In genomic region chr14:69615471-69616407, GRCh38 we compare ENCODE assay signal across 8 cellular contexts. TPM values are rescaled to one million over a fixed set of nuclear protein-coding genes. Genes with fewer than 3 reads are reported as not detected.
DNase-seq lines count a peak whose midpoint lies in the region; ATAC-seq and TF ChIP-seq lines count a peak whose summit lies in the region.

No MANE protein-coding gene starts in this region.

- peak; percentile 42 for ATAC-seq in HG02840 (IDR thresholded peaks at IDR 0.05; ENCODE audit: low FRiP score, unreplicated experiment)
- ATAC-seq in sciatic nerve = peak; percentile 61

- H3K27me3 Mint-ChIP-seq in activated naive CD4-positive, alpha-beta T cell treated with anti-CD3 and anti-CD28 coated beads for 36 hours (ENCODE audit: low read depth) = no peaks in the 10 kb centered on the region
- peaks cover 10% of the 10 kb centered on the region for H3K27me3 Mint-ChIP-seq in glutamatergic neuron (ENCODE audit: unreplicated experiment)

- H3K4me1 Mint-ChIP-seq in activated naive CD4-positive, alpha-beta T cell treated with anti-CD3 and anti-CD28 coated beads for 36 hours (ENCODE audit: low read depth) = peaks cover 72% of the 10 kb centered on the region
- H3K4me1 Mint-ChIP-seq in glutamatergic neuron (ENCODE audit: low read depth, unreplicated experiment) = peaks cover 66% of the 10 kb centered on the region

- DNase-seq in stimulated activated CD4-positive, alpha-beta T cell treated with anti-CD3 and anti-CD28 coated beads, Interleukin-15, amount 100 ng/mL, for 24 hours = peak; percentile 50
- no peak for DNase-seq in stimulated activated CD4-positive, alpha-beta T cell treated with anti-CD3 and anti-CD28 coated beads, Interleukin-4, amount 100 ng/mL, for 1 hour
- DNase-seq in NCI-H2107 (lab: John Stamatoyannopoulos, UW) (peak; percentile 90), glutamatergic neuron (no peak), sciatic nerve (ENCODE audit: low spot score) (peak; percentile 78), retina (no peak)
- DNase-seq in activated naive CD4-positive, alpha-beta T cell treated with anti-CD3 and anti-CD28 coated beads for 36 hours = peak; percentile 67

- intact Hi-C loops in activated naive CD4-positive, alpha-beta T cell treated with anti-CD3 and anti-CD28 coated beads for 36 hours (cut with micrococcal nuclease) = loop anchor here (1.0 to 10.0 kb wide), 4 partner anchors 10 to 1039 kb away; no protein-coding TSS in a partner anchor
- intact Hi-C loops in sciatic nerve (cut with DNase I) = no loop called here

- CTCF ChIA-PET in activated naive CD4-positive, alpha-beta T cell treated with anti-CD3 and anti-CD28 coated beads for 36 hours (lab: Charles Lee) = interaction anchor here (0.6 to 1.4 kb wide), 10 partner anchors 10 to 115 kb away, joined by 3 to 5 read pairs (median 4); no protein-coding TSS in a partner anchor

- H3K9me3 Mint-ChIP-seq in activated naive CD4-positive, alpha-beta T cell treated with anti-CD3 and anti-CD28 coated beads for 36 hours = no peaks in the 10 kb centered on the region
- peaks cover 3% of the 10 kb centered on the region for H3K9me3 Mint-ChIP-seq in glutamatergic neuron (ENCODE audit: unreplicated experiment)

- H3K4me3 Mint-ChIP-seq in activated naive CD4-positive, alpha-beta T cell treated with anti-CD3 and anti-CD28 coated beads for 36 hours = peak overlapping the region; percentile 77
- peak overlapping the region; percentile 96 for H3K4me3 Mint-ChIP-seq in glutamatergic neuron (ENCODE audit: unreplicated experiment)

- H3K36me3 Mint-ChIP-seq in activated naive CD4-positive, alpha-beta T cell treated with anti-CD3 and anti-CD28 coated beads for 36 hours (ENCODE audit: low read depth) = peaks cover 45% of the 10 kb centered on the region
- H3K36me3 Mint-ChIP-seq in glutamatergic neuron (ENCODE audit: unreplicated experiment) = no peaks in the 10 kb centered on the region

- no peak for TF ChIP-seq CTCF in glutamatergic neuron (IDR thresholded peaks at IDR 0.05; ENCODE audit: partially characterized antibody, unreplicated experiment)

- peak overlapping the region; percentile 91 for H3K27ac Mint-ChIP-seq in activated naive CD4-positive, alpha-beta T cell treated with anti-CD3 and anti-CD28 coated beads for 36 hours
- H3K27ac Mint-ChIP-seq in glutamatergic neuron (ENCODE audit: unreplicated experiment) = peak overlapping the region; percentile 41

RNA-seq across cellular contexts. Expression of gene SUSD6, which starts 4.3 kb away (rescaled TPM):
- 10 to 100 TPM; 66.6 to 69.7 TPM for total RNA-seq in activated naive CD4-positive, alpha-beta T cell treated with anti-CD3 and anti-CD28 coated beads for 36 hours
- total RNA-seq in glutamatergic neuron (ENCODE audit: unreplicated experiment) (106 TPM), sciatic nerve (68.9 TPM)

RNA-seq across cellular contexts. Expression of gene CCDC177, which starts 41.1 kb away (rescaled TPM):
- total RNA-seq in activated naive CD4-positive, alpha-beta T cell treated with anti-CD3 and anti-CD28 coated beads for 36 hours = not detected
- 7.8 TPM for total RNA-seq in glutamatergic neuron (ENCODE audit: unreplicated experiment)
- not detected for total RNA-seq in sciatic nerve

Comparison
In these comparisons a context has a peak if more than half of its experiments do, and no peak if none do; other contexts are left out.
1. DNase-seq: peak in stimulated activated CD4-positive, alpha-beta T cell treated with anti-CD3 and anti-CD28 coated beads, Interleukin-15, amount 100 ng/mL, for 24 hours (single experiment), NCI-H2107 (single experiment), activated naive CD4-positive, alpha-beta T cell treated with anti-CD3 and anti-CD28 coated beads for 36 hours (single experiment) and sciatic nerve (single experiment); none in stimulated activated CD4-positive, alpha-beta T cell treated with anti-CD3 and anti-CD28 coated beads, Interleukin-4, amount 100 ng/mL, for 1 hour (single experiment), glutamatergic neuron (single experiment) and retina (single experiment).